ENCODE assay signal across 8 cellular contexts in the genomic region with DNA sequence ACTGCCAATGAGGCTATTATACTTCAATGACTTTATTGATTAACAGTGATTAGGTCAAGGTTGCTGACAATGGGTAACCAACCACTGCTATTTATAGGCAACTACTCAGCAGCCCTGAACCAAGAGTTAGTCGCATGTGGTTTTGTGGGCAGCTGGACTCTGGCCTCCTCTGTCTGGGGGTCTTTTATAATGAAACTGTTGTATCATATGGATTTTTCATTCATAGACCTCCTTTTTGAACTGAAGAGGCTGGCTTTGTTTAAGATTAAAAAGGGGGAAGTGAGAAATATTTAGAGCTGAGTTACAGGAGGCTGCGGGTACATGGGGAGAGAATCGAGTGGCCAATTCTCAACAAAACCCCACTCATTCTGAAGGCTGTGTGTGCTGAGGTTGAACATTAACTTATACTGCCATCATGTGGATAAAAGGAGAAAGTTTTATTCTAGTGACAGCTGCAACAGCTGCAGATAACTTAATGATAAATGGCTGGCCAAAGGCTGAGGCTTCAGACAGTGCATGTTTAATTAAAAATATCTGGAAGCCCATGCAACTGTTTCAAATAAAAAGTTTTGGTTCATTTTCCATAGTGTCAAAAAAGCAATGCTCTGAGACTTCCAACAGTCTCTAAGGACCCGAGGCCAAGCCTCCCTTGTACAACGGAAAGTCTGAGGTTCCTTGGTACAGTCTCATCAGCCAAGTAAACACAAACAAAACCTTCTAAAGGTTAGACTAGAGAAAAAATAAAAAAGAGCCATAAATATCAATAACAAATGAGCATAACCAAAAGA.
DNase-seq lines count a peak whose midpoint lies in the region; ATAC-seq and TF ChIP-seq lines count a peak whose summit lies in the region.

No MANE protein-coding gene starts in this region.

- no peaks in the 10 kb centered on the region for H3K9me3 ChIP-seq in T-helper 17 cell (ENCODE audit: control insufficient read depth, low read length, poor library complexity, severe bottlenecking)

- H3K4me3 ChIP-seq in AG09309 (ENCODE audit: control insufficient read depth, low read depth, low read length) = no peak overlapping the region

- H3K4me1 Mint-ChIP-seq in mesothelial cell of epicardium = peaks cover 15% of the 10 kb centered on the region
- no peaks in the 10 kb centered on the region for H3K4me1 Mint-ChIP-seq in T-helper 17 cell

- H3K9me3 Mint-ChIP-seq in mesothelial cell of epicardium = peaks cover 9% of the 10 kb centered on the region

- no peaks in the 10 kb centered on the region for H3K36me3 Mint-ChIP-seq in mesothelial cell of epicardium
- no peaks in the 10 kb centered on the region for H3K36me3 Mint-ChIP-seq in T-helper 17 cell (ENCODE audit: low read depth)

- DNase-seq in AG09309 (ENCODE audit: low read depth) (no peak), NCI-H1092 (lab: John Stamatoyannopoulos, UW) (peak; percentile 4), astrocyte of the hippocampus (ENCODE audit: low read depth, low spot score) (peak; percentile 84), mesothelial cell of epicardium (ENCODE audit: low spot score in 2 of 2, unreplicated experiment in 2 of 2) (no peak), T-helper 17 cell (no peak), HK-2 (ENCODE audit: unreplicated experiment) (no peak)

- ATAC-seq in GM18517 (IDR thresholded peaks at IDR 0.05; ENCODE audit: unreplicated experiment) = peak; percentile 96
- peak; percentile 89 for ATAC-seq in HG02840 (IDR thresholded peaks at IDR 0.05; ENCODE audit: low FRiP score, unreplicated experiment)
- no peak for ATAC-seq in T-helper 17 cell

- H3K27me3 Mint-ChIP-seq in mesothelial cell of epicardium (ENCODE audit: low read depth) (peaks cover 2% of the 10 kb centered on the region), T-helper 17 cell (no peaks in the 10 kb centered on the region)

- no peak overlapping the region for H3K4me3 Mint-ChIP-seq in mesothelial cell of epicardium
- H3K4me3 Mint-ChIP-seq in T-helper 17 cell = no peak overlapping the region

- H3K27ac Mint-ChIP-seq in mesothelial cell of epicardium = no peak overlapping the region
- H3K27ac Mint-ChIP-seq in T-helper 17 cell = no peak overlapping the region

- TF ChIP-seq CTCF in AG09309 (IDR thresholded peaks at IDR 0.05; ENCODE audit: control insufficient read depth, insufficient read depth, low read depth, low read length, missing control alignments) = peak; percentile 43
- peak; percentile 71 for TF ChIP-seq CTCF in mesothelial cell of epicardium (IDR thresholded peaks at IDR 0.05; ENCODE audit: unreplicated experiment)

Comparison
In these comparisons a context has a peak if more than half of its experiments do, and no peak if none do; other contexts are left out.
1. DNase-seq: peak in NCI-H1092 (single experiment) and astrocyte of the hippocampus (single experiment); none in AG09309 (single experiment), mesothelial cell of epicardium (0 of 2), T-helper 17 cell (0 of 3) and HK-2 (single experiment).